8 cellular contexts compared by ENCODE assay signal in the genomic region with DNA sequence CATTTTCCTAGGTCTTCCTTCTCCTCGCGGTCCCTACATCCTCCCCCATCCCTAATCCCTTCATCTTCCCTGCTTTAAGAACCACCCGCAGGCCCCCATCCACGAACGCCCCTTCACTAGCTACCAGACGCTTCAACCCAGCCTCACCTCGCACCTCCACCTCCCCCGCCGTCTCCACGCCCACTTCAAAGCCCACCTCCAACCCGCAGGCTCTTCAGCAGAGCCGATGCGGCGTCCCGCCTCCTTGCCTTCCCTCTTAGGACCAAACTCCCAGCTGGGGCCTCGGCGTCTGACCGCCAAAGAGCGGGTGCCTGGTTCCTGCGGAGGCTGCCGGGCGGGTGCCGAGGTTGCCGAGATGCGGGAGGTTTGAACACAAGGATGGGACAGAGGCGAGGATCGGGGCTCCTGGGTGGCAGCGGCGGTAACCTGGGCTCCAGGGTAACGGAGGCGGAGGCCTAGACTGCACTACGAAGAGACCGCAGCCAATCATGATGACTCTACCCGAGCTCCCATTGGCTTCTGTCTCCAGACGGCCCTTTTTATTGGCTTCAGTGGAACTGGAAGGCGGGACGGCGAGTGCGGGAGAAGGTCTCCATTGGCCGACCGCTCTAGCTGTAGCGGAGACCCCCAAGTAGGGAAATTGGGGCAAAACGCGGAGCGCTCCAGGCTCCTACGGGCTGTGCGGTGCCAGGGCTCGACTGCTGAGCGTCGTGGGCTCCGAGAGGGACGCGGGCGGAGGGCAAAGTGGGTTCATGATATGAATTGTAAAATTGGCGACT. TPM values are rescaled to one million over a fixed set of nuclear protein-coding genes. Genes with fewer than 3 reads are reported as not detected.
DNase-seq lines count a peak whose midpoint lies in the region; ATAC-seq and TF ChIP-seq lines count a peak whose summit lies in the region.

Gene LCA5, minus strand, starts transcription at position 462 of the 779 bp plus-strand sequence. CDS start 18,536 bp downstream, outside the sequence.

- DNase-seq in MV-4-11 (lab: John Stamatoyannopoulos, UW): peak; percentile 90
- DNase-seq in activated naive CD8-positive, alpha-beta T cell treated with anti-CD3 and anti-CD28 coated beads, Interleukin-2, amount 50 U/mL, for 24 hours: peak; percentile 79
- DNase-seq in Right ventricle myocardium superior: peak; percentile 93
- peak; percentile 96 for DNase-seq in osteocyte (ENCODE audit: extremely low spot score, unreplicated experiment)
- DNase-seq in thoracic aorta (ENCODE audit: low spot score): peak; percentile 85

- TF ChIP-seq CTCF in HEK293 (tag by site-specific recombination; IDR thresholded peaks at IDR 0.05) (no peak), osteocyte (IDR thresholded peaks at IDR 0.05) (no peak), thoracic aorta (IDR thresholded peaks at IDR 0.05) (no peak)

- H3K4me1 ChIP-seq in HEK293 (ENCODE audit: control insufficient read depth, insufficient read depth, low read length): no peaks in the 10 kb centered on the region
- peaks cover 0 to 11% of the 10 kb centered on the region in 2 donors for H3K4me1 ChIP-seq in thoracic aorta (ENCODE audit: control insufficient read depth in 1 of 2, low read depth in 2 of 2)

- H3K36me3 ChIP-seq in HEK293 (ENCODE audit: control insufficient read depth in 2 of 2, insufficient read depth in 1 of 2, low read length in 2 of 2) (peaks cover 0 to 6% of the 10 kb centered on the region in 2 experiments; a peak in 1 of 3 replicates), thoracic aorta (no peaks in the 10 kb centered on the region)

- H3K4me3 ChIP-seq in GM08714 (ENCODE audit: low read length) (peak within 1 kb of the TSS; percentile 67), HEK293 (ENCODE audit: low read depth, low read length) (peak within 1 kb of the TSS; percentile 97), thoracic aorta (peak within 1 kb of the TSS; percentile 92)

- no peaks in the 10 kb centered on the region for H3K4me1 Mint-ChIP-seq in activated naive CD8-positive, alpha-beta T cell treated with anti-CD3 and anti-CD28 coated beads, Interleukin-2, amount 50 U/mL, for 24 hours
- peaks cover 6% of the 10 kb centered on the region for H3K4me1 Mint-ChIP-seq in osteocyte (ENCODE audit: unreplicated experiment)

- CTCF ChIA-PET in HEK293 (lab: Yijun Ruan, JAX): interaction anchor here (0.7 to 3.3 kb wide), 4 partner anchors 8 to 182 kb away, joined by 3 to 16 read pairs (median 3); no protein-coding TSS in a partner anchor

- POLR2A ChIA-PET in HEK293 (lab: Yijun Ruan, JAX): interaction anchor here (0.8 to 2.9 kb wide), 12 partner anchors 8 to 670 kb away, joined by 3 to 18 read pairs (median 5); partner anchors contain the start of genes IRAK1BP1, PHIP and SH3BGRL2

- H3K27ac Mint-ChIP-seq in activated naive CD8-positive, alpha-beta T cell treated with anti-CD3 and anti-CD28 coated beads, Interleukin-2, amount 50 U/mL, for 24 hours: no peak within 1 kb of the TSS
- no peak within 1 kb of the TSS for H3K27ac Mint-ChIP-seq in osteocyte (ENCODE audit: unreplicated experiment)

- no peaks in the 10 kb centered on the region for H3K9me3 ChIP-seq in HEK293 (ENCODE audit: control insufficient read depth, insufficient read depth, low read depth, low read length)
- no peaks in the 10 kb centered on the region for H3K9me3 ChIP-seq in thoracic aorta

- H3K27me3 ChIP-seq in thoracic aorta (replicated peaks; ENCODE audit: insufficient read depth): no peaks in the 10 kb centered on the region

- no peaks in the 10 kb centered on the region for H3K9me3 Mint-ChIP-seq in activated naive CD8-positive, alpha-beta T cell treated with anti-CD3 and anti-CD28 coated beads, Interleukin-2, amount 50 U/mL, for 24 hours
- no peaks in the 10 kb centered on the region for H3K9me3 Mint-ChIP-seq in osteocyte (ENCODE audit: unreplicated experiment)

- peaks cover 3% of the 10 kb centered on the region for H3K36me3 Mint-ChIP-seq in activated naive CD8-positive, alpha-beta T cell treated with anti-CD3 and anti-CD28 coated beads, Interleukin-2, amount 50 U/mL, for 24 hours (ENCODE audit: low read depth)
- peaks cover 11% of the 10 kb centered on the region for H3K36me3 Mint-ChIP-seq in osteocyte (ENCODE audit: unreplicated experiment)

- no peak within 1 kb of the TSS for H3K4me3 Mint-ChIP-seq in activated naive CD8-positive, alpha-beta T cell treated with anti-CD3 and anti-CD28 coated beads, Interleukin-2, amount 50 U/mL, for 24 hours
- no peak within 1 kb of the TSS for H3K4me3 Mint-ChIP-seq in osteocyte (ENCODE audit: unreplicated experiment)

- peaks cover 20% of the 10 kb centered on the region for H3K27me3 Mint-ChIP-seq in activated naive CD8-positive, alpha-beta T cell treated with anti-CD3 and anti-CD28 coated beads, Interleukin-2, amount 50 U/mL, for 24 hours
- peaks cover 3% of the 10 kb centered on the region for H3K27me3 Mint-ChIP-seq in osteocyte (ENCODE audit: unreplicated experiment)

- ATAC-seq in SK-N-SH treated with all-trans-retinoic acid at 6 μM for 48 hours: peak; percentile 98
- peak; percentile 100 for ATAC-seq in activated naive CD8-positive, alpha-beta T cell treated with anti-CD3 and anti-CD28 coated beads, Interleukin-2, amount 50 U/mL, for 24 hours
- ATAC-seq in Right ventricle myocardium superior (ENCODE audit: poor library complexity): peak; percentile 98
- ATAC-seq in thoracic aorta (ENCODE audit: insufficient number of reproducible peaks, low FRiP score, low read depth): peak; percentile 99

- peak within 1 kb of the TSS; percentile 75 for H3K27ac ChIP-seq in HEK293 (ENCODE audit: extremely low read depth, low read depth, low read length)
- peak within 1 kb of the TSS; percentile 96 for H3K27ac ChIP-seq in thoracic aorta

- intact Hi-C loops in Right ventricle myocardium superior (cut with DNase I): loop anchor here (10.0 kb wide), 1 partner anchor 452 kb away; no protein-coding TSS in a partner anchor

TF ChIP-seq in HEK293, 187 proteins besides CTCF, POLR2A, EP300 and RAD21 (continues in another document):
- no peak for TF ChIP-seq ZNF248 (tag by site-specific recombination; IDR thresholded peaks at IDR 0.05)
- TF ChIP-seq ZNF785 (tag by site-specific recombination; IDR thresholded peaks at IDR 0.05): no peak
- TF ChIP-seq ZNF2 (tag by site-specific recombination; IDR thresholded peaks at IDR 0.05): peak; percentile 81; the same call in 1 of the 2 replicates
- TF ChIP-seq, protein P1, sequence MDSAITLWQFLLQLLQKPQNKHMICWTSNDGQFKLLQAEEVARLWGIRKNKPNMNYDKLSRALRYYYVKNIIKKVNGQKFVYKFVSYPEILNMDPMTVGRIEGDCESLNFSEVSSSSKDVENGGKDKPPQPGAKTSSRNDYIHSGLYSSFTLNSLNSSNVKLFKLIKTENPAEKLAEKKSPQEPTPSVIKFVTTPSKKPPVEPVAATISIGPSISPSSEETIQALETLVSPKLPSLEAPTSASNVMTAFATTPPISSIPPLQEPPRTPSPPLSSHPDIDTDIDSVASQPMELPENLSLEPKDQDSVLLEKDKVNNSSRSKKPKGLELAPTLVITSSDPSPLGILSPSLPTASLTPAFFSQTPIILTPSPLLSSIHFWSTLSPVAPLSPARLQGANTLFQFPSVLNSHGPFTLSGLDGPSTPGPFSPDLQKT (IDR thresholded peaks at IDR 0.05; ENCODE audit: borderline replicate concordance, low read depth, low read length): no peak
- TF ChIP-seq MEIS1 (CRISPR knock-in tag; IDR thresholded peaks at IDR 0.05; ENCODE audit: borderline replicate concordance): no peak
- peak; percentile 91; the same call in 1 of the 2 replicates for TF ChIP-seq ZNF133 (tag by site-specific recombination; IDR thresholded peaks at IDR 0.05)
- TF ChIP-seq ZNF114 (tag by site-specific recombination; IDR thresholded peaks at IDR 0.05): no peak
- 0 out of 2 replicates have a peak, but pooled peaks have one; percentile 10 for TF ChIP-seq TRIM28 (IDR thresholded peaks at IDR 0.05; ENCODE audit: borderline replicate concordance, low read length)
- TF ChIP-seq ZNF16 (tag by site-specific recombination; IDR thresholded peaks at IDR 0.05; ENCODE audit: low read depth): no peak
- TF ChIP-seq ZIC2 (tag by site-specific recombination; IDR thresholded peaks at IDR 0.05): peak; percentile 63; the same call in 1 of the 2 replicates
- TF ChIP-seq ZNF510 (tag by site-specific recombination; IDR thresholded peaks at IDR 0.05; ENCODE audit: insufficient replicate concordance): no peak
- no peak for TF ChIP-seq ZNF530 (tag by site-specific recombination; IDR thresholded peaks at IDR 0.05; ENCODE audit: low read depth)

TF ChIP-seq in SK-N-SH treated with all-trans-retinoic acid at 6 μM for 48 hours, 23 proteins besides CTCF, POLR2A, EP300 and RAD21 (continues in another document):
- TF ChIP-seq, protein P2, sequence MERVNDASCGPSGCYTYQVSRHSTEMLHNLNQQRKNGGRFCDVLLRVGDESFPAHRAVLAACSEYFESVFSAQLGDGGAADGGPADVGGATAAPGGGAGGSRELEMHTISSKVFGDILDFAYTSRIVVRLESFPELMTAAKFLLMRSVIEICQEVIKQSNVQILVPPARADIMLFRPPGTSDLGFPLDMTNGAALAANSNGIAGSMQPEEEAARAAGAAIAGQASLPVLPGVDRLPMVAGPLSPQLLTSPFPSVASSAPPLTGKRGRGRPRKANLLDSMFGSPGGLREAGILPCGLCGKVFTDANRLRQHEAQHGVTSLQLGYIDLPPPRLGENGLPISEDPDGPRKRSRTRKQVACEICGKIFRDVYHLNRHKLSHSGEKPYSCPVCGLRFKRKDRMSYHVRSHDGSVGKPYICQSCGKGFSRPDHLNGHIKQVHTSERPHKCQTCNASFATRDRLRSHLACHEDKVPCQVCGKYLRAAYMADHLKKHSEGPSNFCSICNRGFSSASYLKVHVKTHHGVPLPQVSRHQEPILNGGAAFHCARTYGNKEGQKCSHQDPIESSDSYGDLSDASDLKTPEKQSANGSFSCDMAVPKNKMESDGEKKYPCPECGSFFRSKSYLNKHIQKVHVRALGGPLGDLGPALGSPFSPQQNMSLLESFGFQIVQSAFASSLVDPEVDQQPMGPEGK (CRISPR knock-in tag; IDR thresholded peaks at IDR 0.05; ENCODE audit: borderline replicate concordance): no peak
- TF ChIP-seq TOX (CRISPR knock-in tag; IDR thresholded peaks at IDR 0.05; ENCODE audit: borderline replicate concordance) (no peak), ESRRG (CRISPR knock-in tag; IDR thresholded peaks at IDR 0.05) (no peak), TCF4 (CRISPR knock-in tag; IDR thresholded peaks at IDR 0.05; ENCODE audit: borderline replicate concordance) (no peak), PPARA (CRISPR knock-in tag; IDR thresholded peaks at IDR 0.05; ENCODE audit: borderline replicate concordance) (no peak), ZC3H10 (CRISPR knock-in tag; IDR thresholded peaks at IDR 0.05) (no peak), SNAI2 (CRISPR knock-in tag; IDR thresholded peaks at IDR 0.05) (no peak)

RNA-seq across cellular contexts. Expression of gene LCA5, which starts in this region (rescaled TPM):
- 1.9 TPM for total RNA-seq in Right ventricle myocardium superior
- total RNA-seq in osteocyte: 4.2 and 4.3 TPM in 2 replicates
- 1 to 10 TPM; 4.6 to 7.0 TPM for total RNA-seq in thoracic aorta

Comparison
In these comparisons a context has a peak if more than half of its experiments do, and no peak if none do; other contexts are left out.
1. Peak in every context shown above with its lines: DNase-seq, ATAC-seq, H3K4me3 ChIP-seq and H3K27ac ChIP-seq.